ENCODE assay signal across 1 cellular context in the genomic region with DNA sequence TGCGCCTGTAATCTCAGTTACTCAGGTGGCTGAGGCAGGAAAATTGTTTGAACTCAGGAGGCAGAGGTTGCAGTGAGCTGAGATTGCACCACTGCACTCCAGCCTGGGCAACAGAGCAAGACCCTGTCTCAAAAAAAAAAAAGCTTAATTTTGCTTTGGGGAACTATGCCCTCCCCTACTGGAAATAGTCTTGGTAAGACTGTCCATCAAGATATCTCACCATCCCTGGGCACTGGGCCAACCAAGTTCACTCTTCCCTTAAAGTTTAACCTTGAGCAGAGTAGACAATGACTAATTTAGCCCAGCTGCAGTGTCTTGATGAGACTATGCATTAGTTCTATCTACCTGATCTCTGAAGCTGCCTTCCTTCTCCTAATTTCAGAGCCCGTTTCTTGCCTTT.
TF ChIP-seq lines count a peak whose summit lies in the region.

No MANE protein-coding gene starts in this region.

TF ChIP-seq in K562, 482 proteins besides CTCF, POLR2A, EP300 and RAD21 (continued from another document and continues in another):
- TF ChIP-seq, protein P1, sequence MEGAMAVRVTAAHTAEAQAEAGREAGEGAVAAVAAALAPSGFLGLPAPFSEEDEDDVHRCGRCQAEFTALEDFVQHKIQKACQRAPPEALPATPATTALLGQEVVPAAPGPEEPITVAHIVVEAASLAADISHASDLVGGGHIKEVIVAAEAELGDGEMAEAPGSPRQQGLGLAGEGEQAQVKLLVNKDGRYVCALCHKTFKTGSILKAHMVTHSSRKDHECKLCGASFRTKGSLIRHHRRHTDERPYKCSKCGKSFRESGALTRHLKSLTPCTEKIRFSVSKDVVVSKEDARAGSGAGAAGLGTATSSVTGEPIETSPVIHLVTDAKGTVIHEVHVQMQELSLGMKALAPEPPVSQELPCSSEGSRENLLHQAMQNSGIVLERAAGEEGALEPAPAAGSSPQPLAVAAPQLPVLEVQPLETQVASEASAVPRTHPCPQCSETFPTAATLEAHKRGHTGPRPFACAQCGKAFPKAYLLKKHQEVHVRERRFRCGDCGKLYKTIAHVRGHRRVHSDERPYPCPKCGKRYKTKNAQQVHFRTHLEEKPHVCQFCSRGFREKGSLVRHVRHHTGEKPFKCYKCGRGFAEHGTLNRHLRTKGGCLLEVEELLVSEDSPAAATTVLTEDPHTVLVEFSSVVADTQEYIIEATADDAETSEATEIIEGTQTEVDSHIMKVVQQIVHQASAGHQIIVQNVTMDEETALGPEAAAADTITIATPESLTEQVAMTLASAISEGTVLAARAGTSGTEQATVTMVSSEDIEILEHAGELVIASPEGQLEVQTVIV (CRISPR knock-in tag; IDR thresholded peaks at IDR 0.05; ENCODE audit: borderline replicate concordance), result no peak
- peak; percentile 58 for TF ChIP-seq TCF3 (CRISPR knock-in tag; IDR thresholded peaks at IDR 0.05)
- TF ChIP-seq, protein P2, sequence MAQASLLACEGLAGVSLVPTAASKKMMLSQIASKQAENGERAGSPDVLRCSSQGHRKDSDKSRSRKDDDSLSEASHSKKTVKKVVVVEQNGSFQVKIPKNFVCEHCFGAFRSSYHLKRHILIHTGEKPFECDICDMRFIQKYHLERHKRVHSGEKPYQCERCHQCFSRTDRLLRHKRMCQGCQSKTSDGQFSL (CRISPR knock-in tag; IDR thresholded peaks at IDR 0.05), result no peak
- TF ChIP-seq, protein P2 (tag; IDR thresholded peaks at IDR 0.05), result no peak
- TF ChIP-seq CC2D1A (IDR thresholded peaks at IDR 0.05), result no peak
- TF ChIP-seq TAF15 (IDR thresholded peaks at IDR 0.05; ENCODE audit: low read depth, low read length), result no peak
- no peak for TF ChIP-seq NEUROD1 (IDR thresholded peaks at IDR 0.05; ENCODE audit: borderline replicate concordance, low read depth, low read length, partially characterized antibody)
- TF ChIP-seq, protein P3, sequence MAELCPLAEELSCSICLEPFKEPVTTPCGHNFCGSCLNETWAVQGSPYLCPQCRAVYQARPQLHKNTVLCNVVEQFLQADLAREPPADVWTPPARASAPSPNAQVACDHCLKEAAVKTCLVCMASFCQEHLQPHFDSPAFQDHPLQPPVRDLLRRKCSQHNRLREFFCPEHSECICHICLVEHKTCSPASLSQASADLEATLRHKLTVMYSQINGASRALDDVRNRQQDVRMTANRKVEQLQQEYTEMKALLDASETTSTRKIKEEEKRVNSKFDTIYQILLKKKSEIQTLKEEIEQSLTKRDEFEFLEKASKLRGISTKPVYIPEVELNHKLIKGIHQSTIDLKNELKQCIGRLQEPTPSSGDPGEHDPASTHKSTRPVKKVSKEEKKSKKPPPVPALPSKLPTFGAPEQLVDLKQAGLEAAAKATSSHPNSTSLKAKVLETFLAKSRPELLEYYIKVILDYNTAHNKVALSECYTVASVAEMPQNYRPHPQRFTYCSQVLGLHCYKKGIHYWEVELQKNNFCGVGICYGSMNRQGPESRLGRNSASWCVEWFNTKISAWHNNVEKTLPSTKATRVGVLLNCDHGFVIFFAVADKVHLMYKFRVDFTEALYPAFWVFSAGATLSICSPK (IDR thresholded peaks at IDR 0.05; ENCODE audit: borderline replicate concordance), result no peak
- TF ChIP-seq, protein P4, sequence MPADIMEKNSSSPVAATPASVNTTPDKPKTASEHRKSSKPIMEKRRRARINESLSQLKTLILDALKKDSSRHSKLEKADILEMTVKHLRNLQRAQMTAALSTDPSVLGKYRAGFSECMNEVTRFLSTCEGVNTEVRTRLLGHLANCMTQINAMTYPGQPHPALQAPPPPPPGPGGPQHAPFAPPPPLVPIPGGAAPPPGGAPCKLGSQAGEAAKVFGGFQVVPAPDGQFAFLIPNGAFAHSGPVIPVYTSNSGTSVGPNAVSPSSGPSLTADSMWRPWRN (IDR thresholded peaks at IDR 0.05; ENCODE audit: low read depth), result no peak
- TF ChIP-seq, protein P5, sequence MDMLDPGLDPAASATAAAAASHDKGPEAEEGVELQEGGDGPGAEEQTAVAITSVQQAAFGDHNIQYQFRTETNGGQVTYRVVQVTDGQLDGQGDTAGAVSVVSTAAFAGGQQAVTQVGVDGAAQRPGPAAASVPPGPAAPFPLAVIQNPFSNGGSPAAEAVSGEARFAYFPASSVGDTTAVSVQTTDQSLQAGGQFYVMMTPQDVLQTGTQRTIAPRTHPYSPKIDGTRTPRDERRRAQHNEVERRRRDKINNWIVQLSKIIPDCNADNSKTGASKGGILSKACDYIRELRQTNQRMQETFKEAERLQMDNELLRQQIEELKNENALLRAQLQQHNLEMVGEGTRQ (CRISPR knock-in tag; IDR thresholded peaks at IDR 0.05), result no peak
- TF ChIP-seq ZEB2 (IDR thresholded peaks at IDR 0.05), result peak; percentile 47; the same call in 1 of the 2 replicates
- TF ChIP-seq SMAD1 (IDR thresholded peaks at IDR 0.05; ENCODE audit: low read depth, low read length, partially characterized antibody), result no peak
- no peak for TF ChIP-seq HMGN3 (IDR thresholded peaks at IDR 0.05; ENCODE audit: borderline replicate concordance, extremely low read depth, insufficient read length, low read depth, low read length)
- TF ChIP-seq NRF1 (conservative IDR thresholded peaks at IDR 0.05 in 1 of 2, IDR thresholded peaks at IDR 0.05 in 1 of 2), result no peak
- TF ChIP-seq FIP1L1 (IDR thresholded peaks at IDR 0.05; ENCODE audit: low read depth, low read length, poor library complexity, severe bottlenecking), result no peak
- no peak for TF ChIP-seq ZNF174 (CRISPR knock-in tag; IDR thresholded peaks at IDR 0.05)
- TF ChIP-seq, protein P6, sequence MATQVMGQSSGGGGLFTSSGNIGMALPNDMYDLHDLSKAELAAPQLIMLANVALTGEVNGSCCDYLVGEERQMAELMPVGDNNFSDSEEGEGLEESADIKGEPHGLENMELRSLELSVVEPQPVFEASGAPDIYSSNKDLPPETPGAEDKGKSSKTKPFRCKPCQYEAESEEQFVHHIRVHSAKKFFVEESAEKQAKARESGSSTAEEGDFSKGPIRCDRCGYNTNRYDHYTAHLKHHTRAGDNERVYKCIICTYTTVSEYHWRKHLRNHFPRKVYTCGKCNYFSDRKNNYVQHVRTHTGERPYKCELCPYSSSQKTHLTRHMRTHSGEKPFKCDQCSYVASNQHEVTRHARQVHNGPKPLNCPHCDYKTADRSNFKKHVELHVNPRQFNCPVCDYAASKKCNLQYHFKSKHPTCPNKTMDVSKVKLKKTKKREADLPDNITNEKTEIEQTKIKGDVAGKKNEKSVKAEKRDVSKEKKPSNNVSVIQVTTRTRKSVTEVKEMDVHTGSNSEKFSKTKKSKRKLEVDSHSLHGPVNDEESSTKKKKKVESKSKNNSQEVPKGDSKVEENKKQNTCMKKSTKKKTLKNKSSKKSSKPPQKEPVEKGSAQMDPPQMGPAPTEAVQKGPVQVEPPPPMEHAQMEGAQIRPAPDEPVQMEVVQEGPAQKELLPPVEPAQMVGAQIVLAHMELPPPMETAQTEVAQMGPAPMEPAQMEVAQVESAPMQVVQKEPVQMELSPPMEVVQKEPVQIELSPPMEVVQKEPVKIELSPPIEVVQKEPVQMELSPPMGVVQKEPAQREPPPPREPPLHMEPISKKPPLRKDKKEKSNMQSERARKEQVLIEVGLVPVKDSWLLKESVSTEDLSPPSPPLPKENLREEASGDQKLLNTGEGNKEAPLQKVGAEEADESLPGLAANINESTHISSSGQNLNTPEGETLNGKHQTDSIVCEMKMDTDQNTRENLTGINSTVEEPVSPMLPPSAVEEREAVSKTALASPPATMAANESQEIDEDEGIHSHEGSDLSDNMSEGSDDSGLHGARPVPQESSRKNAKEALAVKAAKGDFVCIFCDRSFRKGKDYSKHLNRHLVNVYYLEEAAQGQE (CRISPR knock-in tag; IDR thresholded peaks at IDR 0.05; ENCODE audit: low read depth), result no peak
- TF ChIP-seq NFIC (IDR thresholded peaks at IDR 0.05), result peak; percentile 95
- TF ChIP-seq GATAD2A (IDR thresholded peaks at IDR 0.05), result no peak
- TF ChIP-seq, protein P7, sequence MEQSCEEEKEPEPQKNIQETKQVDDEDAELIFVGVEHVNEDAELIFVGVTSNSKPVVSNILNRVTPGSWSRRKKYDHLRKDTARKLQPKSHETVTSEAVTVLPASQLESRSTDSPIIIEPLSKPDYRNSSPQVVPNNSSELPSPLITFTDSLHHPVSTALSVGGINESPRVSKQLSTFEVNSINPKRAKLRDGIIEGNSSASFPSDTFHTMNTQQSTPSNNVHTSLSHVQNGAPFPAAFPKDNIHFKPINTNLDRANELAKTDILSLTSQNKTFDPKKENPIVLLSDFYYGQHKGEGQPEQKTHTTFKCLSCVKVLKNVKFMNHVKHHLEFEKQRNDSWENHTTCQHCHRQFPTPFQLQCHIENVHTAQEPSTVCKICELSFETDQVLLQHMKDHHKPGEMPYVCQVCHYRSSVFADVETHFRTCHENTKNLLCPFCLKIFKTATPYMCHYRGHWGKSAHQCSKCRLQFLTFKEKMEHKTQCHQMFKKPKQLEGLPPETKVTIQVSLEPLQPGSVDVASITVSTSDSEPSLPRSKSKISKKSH (CRISPR knock-in tag; IDR thresholded peaks at IDR 0.05), result no peak
- TF ChIP-seq BRD9 (IDR thresholded peaks at IDR 0.05; ENCODE audit: low read depth, partially characterized antibody), result no peak
- no peak for TF ChIP-seq ZNF3 (CRISPR knock-in tag; IDR thresholded peaks at IDR 0.05)
- TF ChIP-seq ZNF717 (CRISPR knock-in tag; IDR thresholded peaks at IDR 0.05), result no peak
- TF ChIP-seq, protein P8, sequence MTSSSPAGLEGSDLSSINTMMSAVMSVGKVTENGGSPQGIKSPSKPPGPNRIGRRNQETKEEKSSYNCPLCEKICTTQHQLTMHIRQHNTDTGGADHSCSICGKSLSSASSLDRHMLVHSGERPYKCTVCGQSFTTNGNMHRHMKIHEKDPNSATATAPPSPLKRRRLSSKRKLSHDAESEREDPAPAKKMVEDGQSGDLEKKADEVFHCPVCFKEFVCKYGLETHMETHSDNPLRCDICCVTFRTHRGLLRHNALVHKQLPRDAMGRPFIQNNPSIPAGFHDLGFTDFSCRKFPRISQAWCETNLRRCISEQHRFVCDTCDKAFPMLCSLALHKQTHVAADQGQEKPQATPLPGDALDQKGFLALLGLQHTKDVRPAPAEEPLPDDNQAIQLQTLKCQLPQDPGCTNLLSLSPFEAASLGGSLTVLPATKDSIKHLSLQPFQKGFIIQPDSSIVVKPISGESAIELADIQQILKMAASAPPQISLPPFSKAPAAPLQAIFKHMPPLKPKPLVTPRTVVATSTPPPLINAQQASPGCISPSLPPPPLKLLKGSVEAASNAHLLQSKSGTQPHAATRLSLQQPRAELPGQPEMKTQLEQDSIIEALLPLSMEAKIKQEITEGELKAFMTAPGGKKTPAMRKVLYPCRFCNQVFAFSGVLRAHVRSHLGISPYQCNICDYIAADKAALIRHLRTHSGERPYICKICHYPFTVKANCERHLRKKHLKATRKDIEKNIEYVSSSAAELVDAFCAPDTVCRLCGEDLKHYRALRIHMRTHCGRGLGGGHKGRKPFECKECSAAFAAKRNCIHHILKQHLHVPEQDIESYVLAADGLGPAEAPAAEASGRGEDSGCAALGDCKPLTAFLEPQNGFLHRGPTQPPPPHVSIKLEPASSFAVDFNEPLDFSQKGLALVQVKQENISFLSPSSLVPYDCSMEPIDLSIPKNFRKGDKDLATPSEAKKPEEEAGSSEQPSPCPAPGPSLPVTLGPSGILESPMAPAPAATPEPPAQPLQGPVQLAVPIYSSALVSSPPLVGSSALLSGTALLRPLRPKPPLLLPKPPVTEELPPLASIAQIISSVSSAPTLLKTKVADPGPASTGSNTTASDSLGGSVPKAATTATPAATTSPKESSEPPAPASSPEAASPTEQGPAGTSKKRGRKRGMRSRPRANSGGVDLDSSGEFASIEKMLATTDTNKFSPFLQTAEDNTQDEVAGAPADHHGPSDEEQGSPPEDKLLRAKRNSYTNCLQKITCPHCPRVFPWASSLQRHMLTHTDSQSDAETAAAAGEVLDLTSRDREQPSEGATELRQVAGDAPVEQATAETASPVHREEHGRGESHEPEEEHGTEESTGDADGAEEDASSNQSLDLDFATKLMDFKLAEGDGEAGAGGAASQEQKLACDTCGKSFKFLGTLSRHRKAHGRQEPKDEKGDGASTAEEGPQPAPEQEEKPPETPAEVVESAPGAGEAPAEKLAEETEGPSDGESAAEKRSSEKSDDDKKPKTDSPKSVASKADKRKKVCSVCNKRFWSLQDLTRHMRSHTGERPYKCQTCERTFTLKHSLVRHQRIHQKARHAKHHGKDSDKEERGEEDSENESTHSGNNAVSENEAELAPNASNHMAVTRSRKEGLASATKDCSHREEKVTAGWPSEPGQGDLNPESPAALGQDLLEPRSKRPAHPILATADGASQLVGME (CRISPR knock-in tag; IDR thresholded peaks at IDR 0.05), result no peak
- TF ChIP-seq NBN (IDR thresholded peaks at IDR 0.05; ENCODE audit: low read depth), result no peak
- no peak for TF ChIP-seq SRF (CRISPR knock-in tag; IDR thresholded peaks at IDR 0.05)
- TF ChIP-seq RFX1 (IDR thresholded peaks at IDR 0.05), result no peak
- TF ChIP-seq, protein P9, sequence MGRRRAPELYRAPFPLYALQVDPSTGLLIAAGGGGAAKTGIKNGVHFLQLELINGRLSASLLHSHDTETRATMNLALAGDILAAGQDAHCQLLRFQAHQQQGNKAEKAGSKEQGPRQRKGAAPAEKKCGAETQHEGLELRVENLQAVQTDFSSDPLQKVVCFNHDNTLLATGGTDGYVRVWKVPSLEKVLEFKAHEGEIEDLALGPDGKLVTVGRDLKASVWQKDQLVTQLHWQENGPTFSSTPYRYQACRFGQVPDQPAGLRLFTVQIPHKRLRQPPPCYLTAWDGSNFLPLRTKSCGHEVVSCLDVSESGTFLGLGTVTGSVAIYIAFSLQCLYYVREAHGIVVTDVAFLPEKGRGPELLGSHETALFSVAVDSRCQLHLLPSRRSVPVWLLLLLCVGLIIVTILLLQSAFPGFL (CRISPR knock-in tag; IDR thresholded peaks at IDR 0.05), result no peak
- TF ChIP-seq DPF2 (IDR thresholded peaks at IDR 0.05), result peak; percentile 80
- TF ChIP-seq, protein P10, sequence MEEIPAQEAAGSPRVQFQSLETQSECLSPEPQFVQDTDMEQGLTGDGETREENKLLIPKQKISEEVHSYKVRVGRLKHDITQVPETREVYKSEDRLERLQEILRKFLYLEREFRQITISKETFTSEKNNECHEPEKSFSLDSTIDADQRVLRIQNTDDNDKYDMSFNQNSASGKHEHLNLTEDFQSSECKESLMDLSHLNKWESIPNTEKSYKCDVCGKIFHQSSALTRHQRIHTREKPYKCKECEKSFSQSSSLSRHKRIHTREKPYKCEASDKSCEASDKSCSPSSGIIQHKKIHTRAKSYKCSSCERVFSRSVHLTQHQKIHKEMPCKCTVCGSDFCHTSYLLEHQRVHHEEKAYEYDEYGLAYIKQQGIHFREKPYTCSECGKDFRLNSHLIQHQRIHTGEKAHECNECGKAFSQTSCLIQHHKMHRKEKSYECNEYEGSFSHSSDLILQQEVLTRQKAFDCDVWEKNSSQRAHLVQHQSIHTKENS (CRISPR knock-in tag; IDR thresholded peaks at IDR 0.05), result no peak
- no peak for TF ChIP-seq SRSF3 (IDR thresholded peaks at IDR 0.05; ENCODE audit: insufficient read depth, low read length)
- TF ChIP-seq KLF1 (tag; IDR thresholded peaks at IDR 0.05), result no peak
- no peak for TF ChIP-seq MAFF (IDR thresholded peaks at IDR 0.05; ENCODE audit: low read length)
- peak; percentile 94 for TF ChIP-seq ZNF121 (CRISPR knock-in tag; conservative IDR thresholded peaks at IDR 0.05)
- no peak for TF ChIP-seq ZNF77 (CRISPR knock-in tag; IDR thresholded peaks at IDR 0.05)
- no peak for TF ChIP-seq KAT7 (CRISPR knock-in tag; IDR thresholded peaks at IDR 0.05; ENCODE audit: borderline replicate concordance)
- no peak for TF ChIP-seq PHB2 (IDR thresholded peaks at IDR 0.05; ENCODE audit: low read depth)
- no peak for TF ChIP-seq HMG20A (CRISPR knock-in tag; conservative IDR thresholded peaks at IDR 0.05)
